9 cellular contexts compared by ENCODE assay signal in genomic region chr1:41003127-41003639, GRCh38. TPM values are rescaled to one million over a fixed set of nuclear protein-coding genes. Genes with fewer than 3 reads are reported as not detected.
DNase-seq lines count a peak whose midpoint lies in the region; ATAC-seq, FAIRE-seq and TF ChIP-seq lines count a peak whose summit lies in the region.
"Had no signal": no experiment of that assay in that cellular context is flagged by ENCODE, and none has a peak within 500 bp of the region (broad histone marks: within the 10 kb centered on the region; RNA-seq: fewer than 3 reads in every experiment).

No MANE protein-coding gene starts in this region.

- H3K4me3 ChIP-seq in CD4-positive, CD25-positive, alpha-beta regulatory T cell (ENCODE audit: low read depth, low read length): peak overlapping the region; percentile 7
- no peak overlapping the region for H3K4me3 ChIP-seq in HEK293 (ENCODE audit: low read depth, low read length)
- peak overlapping the region; percentile 5 for H3K4me3 ChIP-seq in adipocyte (ENCODE audit: low read length)
- H3K4me3 ChIP-seq: ovary had no signal

- FAIRE-seq in RCC 7860 (lab: Jason Lieb, UNC): no peak

- H3K36me3 Mint-ChIP-seq in CD4-positive, CD25-positive, alpha-beta regulatory T cell: peaks cover 63% of the 10 kb centered on the region
- peaks cover 78% of the 10 kb centered on the region for H3K36me3 Mint-ChIP-seq in nephron (ENCODE audit: low read depth)

- peak overlapping the region in 2 of 4 donors; percentile 2 to 28 for H3K4me3 Mint-ChIP-seq in CD4-positive, CD25-positive, alpha-beta regulatory T cell
- H3K4me3 Mint-ChIP-seq in nephron: no peak overlapping the region

- H3K27ac Mint-ChIP-seq in CD4-positive, CD25-positive, alpha-beta regulatory T cell: peak overlapping the region in 2 of 3 donors; percentile 79
- H3K27ac Mint-ChIP-seq in nephron: peak overlapping the region; percentile 18 to 72 (median 29)

- TF ChIP-seq CTCF in HEK293 (tag by site-specific recombination; IDR thresholded peaks at IDR 0.05): no peak
- no peak for TF ChIP-seq CTCF in nephron (IDR thresholded peaks at IDR 0.05; ENCODE audit: unreplicated experiment in 3 of 3)

- no peaks in the 10 kb centered on the region for H3K9me3 ChIP-seq in CD4-positive, CD25-positive, alpha-beta regulatory T cell (ENCODE audit: control insufficient read depth in 2 of 2, low read length in 2 of 2)
- H3K9me3 ChIP-seq in HEK293 (ENCODE audit: control insufficient read depth, insufficient read depth, low read depth, low read length): no peaks in the 10 kb centered on the region
- no peaks in the 10 kb centered on the region for H3K9me3 ChIP-seq in adipocyte (ENCODE audit: control insufficient read depth, low read length)
- H3K9me3 ChIP-seq: ovary had no signal

- CTCF ChIA-PET in HEK293 (lab: Yijun Ruan, JAX): interaction anchor here (0.6 to 2.4 kb wide), 15 partner anchors 8 to 1645 kb away, joined by 3 to 16 read pairs (median 4); partner anchors contain the start of gene CTPS1

- POLR2A ChIA-PET in HEK293 (lab: Yijun Ruan, JAX): interaction anchor here (0.8 to 2.4 kb wide), 7 partner anchors 10 to 26 kb away, joined by 3 to 30 read pairs (median 4); partner anchors contain the start of gene CTPS1

- no peaks in the 10 kb centered on the region for H3K27me3 Mint-ChIP-seq in CD4-positive, CD25-positive, alpha-beta regulatory T cell
- H3K27me3 Mint-ChIP-seq in nephron (ENCODE audit: low read depth): no peaks in the 10 kb centered on the region

- peak overlapping the region; percentile 45 for H3K27ac ChIP-seq in CD4-positive, CD25-positive, alpha-beta regulatory T cell (ENCODE audit: insufficient read depth, low read length, poor library complexity, severe bottlenecking)
- peak overlapping the region; percentile 36; the same call in 1 of the 2 replicates for H3K27ac ChIP-seq in HEK293 (ENCODE audit: extremely low read depth, low read depth, low read length)

- no peak for DNase-seq in CD4-positive, CD25-positive, alpha-beta regulatory T cell
- no peak for DNase-seq in adipocyte (ENCODE audit: low read depth)
- no peak for DNase-seq in RCC 7860 (ENCODE audit: low spot score)
- no peak for DNase-seq in epidermal melanocyte (ENCODE audit: insufficient read length, low spot score)
- DNase-seq in NCI-H1694 treated with DMSO at 0.1 percent for 48 hours (lab: John Stamatoyannopoulos, UW): no peak

- H3K4me1 ChIP-seq in CD4-positive, CD25-positive, alpha-beta regulatory T cell (ENCODE audit: control insufficient read depth, insufficient read depth, low read length, poor library complexity, severe bottlenecking): peaks cover 13% of the 10 kb centered on the region
- H3K4me1 ChIP-seq in HEK293 (ENCODE audit: control insufficient read depth, insufficient read depth, low read length) (peaks cover 7% of the 10 kb centered on the region), adipocyte (ENCODE audit: control insufficient read depth, insufficient read depth, low read length) (peaks cover 15% of the 10 kb centered on the region)

- H3K36me3 ChIP-seq in CD4-positive, CD25-positive, alpha-beta regulatory T cell (ENCODE audit: control insufficient read depth, insufficient read depth, low read length): peaks cover 61% of the 10 kb centered on the region
- H3K36me3 ChIP-seq in HEK293 (ENCODE audit: control insufficient read depth in 2 of 2, insufficient read depth in 1 of 2, low read length in 2 of 2) (peaks cover 32 to 100% of the 10 kb centered on the region in 2 experiments), adipocyte (ENCODE audit: control insufficient read depth, insufficient read depth, low read length, severe bottlenecking) (peaks cover 91% of the 10 kb centered on the region)
- H3K36me3 ChIP-seq: ovary had no signal

- H3K4me1 Mint-ChIP-seq in CD4-positive, CD25-positive, alpha-beta regulatory T cell: peaks cover 12 to 29% (median 20%) of the 10 kb centered on the region in 4 donors
- H3K4me1 Mint-ChIP-seq in nephron: peaks cover 22% of the 10 kb centered on the region

- no peaks in the 10 kb centered on the region for H3K9me3 Mint-ChIP-seq in CD4-positive, CD25-positive, alpha-beta regulatory T cell
- H3K9me3 Mint-ChIP-seq in nephron: no peaks in the 10 kb centered on the region

- no peak overlapping the region for H3K9ac ChIP-seq in adipocyte (ENCODE audit: low read length)

- no peak for ATAC-seq in CD4-positive, CD25-positive, alpha-beta regulatory T cell (ENCODE audit: low read depth in 2 of 2)
- no peak for ATAC-seq in HG02610 (IDR thresholded peaks at IDR 0.05; ENCODE audit: unreplicated experiment)

- H3K27me3 ChIP-seq in CD4-positive, CD25-positive, alpha-beta regulatory T cell (ENCODE audit: control insufficient read depth, insufficient read depth, low read length): no peaks in the 10 kb centered on the region
- no peaks in the 10 kb centered on the region for H3K27me3 ChIP-seq in adipocyte (replicated peaks; ENCODE audit: control insufficient read depth, insufficient read depth, low read length)
- H3K27me3 ChIP-seq: ovary had no signal

TF ChIP-seq in HEK293, 187 proteins besides CTCF, POLR2A, EP300 and RAD21:
- TF ChIP-seq ZNF837 (tag by site-specific recombination; IDR thresholded peaks at IDR 0.05) (no peak), ATF2 (tag by site-specific recombination; IDR thresholded peaks at IDR 0.05; ENCODE audit: low read depth) (no peak), IKZF3 (tag by site-specific recombination; IDR thresholded peaks at IDR 0.05) (0 out of 2 replicates have a peak, but pooled peaks have one; percentile 6), ZNF488 (tag by site-specific recombination; IDR thresholded peaks at IDR 0.05) (no peak), ZNF449 (tag by site-specific recombination; IDR thresholded peaks at IDR 0.05) (no peak), WT1 (tag by site-specific recombination; IDR thresholded peaks at IDR 0.05) (no peak), ZNF350 (tag by site-specific recombination; IDR thresholded peaks at IDR 0.05) (no peak)

RNA-seq across cellular contexts. Expression of gene SLFNL1, which starts 18.3 kb away (rescaled TPM):
- total RNA-seq in CD4-positive, CD25-positive, alpha-beta regulatory T cell: 0.30 TPM
- polyA plus RNA-seq in CD4-positive, CD25-positive, alpha-beta regulatory T cell: under 1 TPM in 3 of 4 donors, not detected in 1; 0.07 to 0.41 (median 0.38) TPM

RNA-seq across cellular contexts. Expression of gene CTPS1, which starts 23.7 kb away (rescaled TPM):
- total RNA-seq in CD4-positive, CD25-positive, alpha-beta regulatory T cell: 42.5 TPM
- 10 to 100 TPM; 12.5 to 14.9 (median 13.2) TPM for polyA plus RNA-seq in CD4-positive, CD25-positive, alpha-beta regulatory T cell
